Comparison of ENCODE assay signal across 8 cellular contexts in the genomic region with DNA sequence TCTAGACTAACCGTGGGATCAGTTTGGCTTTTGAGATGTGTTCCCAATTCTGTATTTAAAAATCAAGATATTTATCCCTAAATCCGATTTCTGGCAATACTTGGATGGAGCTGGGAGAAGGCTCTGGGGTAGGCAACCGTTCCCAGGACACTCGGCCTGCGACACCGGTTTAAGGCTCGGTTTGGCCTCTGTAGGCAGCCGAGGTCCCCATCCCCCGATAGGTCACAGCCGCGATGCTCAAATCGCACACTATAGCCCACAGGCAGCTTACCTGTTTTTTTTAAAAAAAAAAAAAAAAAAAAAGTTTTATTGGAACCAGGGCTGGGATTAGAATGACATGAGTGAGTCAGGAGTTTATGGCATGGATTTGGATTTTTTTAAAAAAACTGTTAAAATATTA. TPM values are rescaled to one million over a fixed set of nuclear protein-coding genes. Genes with fewer than 3 reads are reported as not detected.
DNase-seq lines count a peak whose midpoint lies in the region; ATAC-seq and TF ChIP-seq lines count a peak whose summit lies in the region.

No MANE protein-coding gene starts in this region.

- H3K4ac ChIP-seq in trophoblast cell (ENCODE audit: low read depth, low read length) = no peak overlapping the region

- no peak overlapping the region for H3K14ac ChIP-seq in trophoblast cell (ENCODE audit: low read length)

- H3K79me2 ChIP-seq in PC-3 (ENCODE audit: low read length) (peaks cover 22% of the 10 kb centered on the region), trophoblast cell (ENCODE audit: control insufficient read depth, insufficient read depth, low read length, poor library complexity) (peaks cover 7% of the 10 kb centered on the region)

- no peak overlapping the region for H2BK5ac ChIP-seq in trophoblast cell (ENCODE audit: low read depth, low read length, poor library complexity)

- no peaks in the 10 kb centered on the region for H3K9me3 ChIP-seq in PC-3 (ENCODE audit: low read length)
- H3K9me3 ChIP-seq in esophagus muscularis mucosa = no peaks in the 10 kb centered on the region
- no peaks in the 10 kb centered on the region for H3K9me3 ChIP-seq in trophoblast cell (ENCODE audit: insufficient read depth, low read depth, low read length)

- H3K79me1 ChIP-seq in trophoblast cell (ENCODE audit: low read length) = peaks cover 3% of the 10 kb centered on the region

- no peak overlapping the region for H3K27ac ChIP-seq in PC-3 (ENCODE audit: low read length)
- no peak overlapping the region for H3K27ac ChIP-seq in esophagus muscularis mucosa (replicated peaks in 1 of 4)
- H3K27ac ChIP-seq in trophoblast cell (ENCODE audit: low read depth, low read length) = no peak overlapping the region

- H3K9ac ChIP-seq in PC-3 (ENCODE audit: low read length) (peak overlapping the region; percentile 61), trophoblast cell (ENCODE audit: low read length) (no peak overlapping the region)

- H3K36me3 ChIP-seq in PC-3 (ENCODE audit: low read depth, low read length) = no peaks in the 10 kb centered on the region
- peaks cover 0 to 13% (median 0%) of the 10 kb centered on the region in 4 donors for H3K36me3 ChIP-seq in esophagus muscularis mucosa
- peaks cover 0 to 2% of the 10 kb centered on the region in 2 experiments for H3K36me3 ChIP-seq in trophoblast cell (ENCODE audit: control insufficient read depth in 1 of 2, insufficient read depth in 2 of 2, low read length in 2 of 2)

- H3K18ac ChIP-seq in trophoblast cell (ENCODE audit: low read length) = no peak overlapping the region

- CTCF ChIA-PET in PC-3 (lab: Charles Lee) = interaction anchor here (1.4 kb wide), 1 partner anchor 30 kb away, joined by 5 read pairs; a partner anchor contains a TSS

- 16% methylated on average over 8 of the region's 12 CpGs for WGBS in esophagus muscularis mucosa
- no CpG with 5 or more reads among the region's 12 CpGs for WGBS in trophoblast cell (ENCODE audit: extremely low coverage, insufficient coverage, insufficient read length)

- peak overlapping the region; percentile 95 for H2AFZ ChIP-seq in PC-3 (ENCODE audit: low read length)
- H2AFZ ChIP-seq in trophoblast cell (ENCODE audit: insufficient read depth, low read length, poor library complexity) = peak overlapping the region; percentile 87

- TF ChIP-seq POLR2A in esophagus muscularis mucosa (IDR thresholded peaks at IDR 0.05; ENCODE audit: low read depth) = no peak

- H3K4me1 ChIP-seq in PC-3 (ENCODE audit: insufficient read depth, low read length) (peaks cover 8% of the 10 kb centered on the region; the same call in 1 of the 2 replicates), esophagus muscularis mucosa (peaks cover 17 to 29% (median 18%) of the 10 kb centered on the region in 4 donors), trophoblast cell (ENCODE audit: control insufficient read depth in 1 of 2, insufficient read depth in 2 of 2, low read length in 2 of 2) (peaks cover 0 to 5% of the 10 kb centered on the region in 2 experiments)

- H3K9me2 ChIP-seq in PC-3 (replicated peaks; ENCODE audit: low read length) = no peaks in the 10 kb centered on the region

- H4K8ac ChIP-seq in trophoblast cell (ENCODE audit: low read depth, low read length) = peak overlapping the region; percentile 67

- no peak overlapping the region for H2AK5ac ChIP-seq in trophoblast cell (ENCODE audit: low read length)

- POLR2A ChIA-PET in PC-3 (lab: Charles Lee; ENCODE audit: unreplicated experiment) = interaction anchor here (0.7 kb wide), 1 partner anchor 585 kb away, joined by 8 read pairs; no protein-coding TSS in a partner anchor

- TF ChIP-seq CTCF in PC-3 (conservative IDR thresholded peaks at IDR 0.05; ENCODE audit: low read depth, low read length) (no peak), esophagus muscularis mucosa (IDR thresholded peaks at IDR 0.05) (no peak)

- no peak overlapping the region for H2BK12ac ChIP-seq in trophoblast cell (ENCODE audit: low read length)

- H3K23ac ChIP-seq in trophoblast cell (ENCODE audit: low read length) = no peak overlapping the region

- no TSS peak for BruUV-seq in PC-3 (replicated peaks; lab: Mats Ljungman, UMichigan)

- peak overlapping the region; percentile 86 for H3K4me3 ChIP-seq in PC-3 (ENCODE audit: low read length)
- H3K4me3 ChIP-seq in esophagus muscularis mucosa = peak overlapping the region; percentile 80 to 100 (median 89)
- H3K4me3 ChIP-seq in trophoblast cell (ENCODE audit: low read depth, low read length) = no peak overlapping the region

- no peaks in the 10 kb centered on the region for H3K27me3 ChIP-seq in PC-3 (ENCODE audit: low read length)
- no peaks in the 10 kb centered on the region for H3K27me3 ChIP-seq in esophagus muscularis mucosa
- H3K27me3 ChIP-seq in trophoblast cell (ENCODE audit: insufficient read depth, low read length) = peaks cover 3% of the 10 kb centered on the region

- H4K91ac ChIP-seq in trophoblast cell (ENCODE audit: low read depth, low read length) = no peak overlapping the region

- H4K12ac ChIP-seq in trophoblast cell (ENCODE audit: low read depth, low read length) = no peak overlapping the region

- intact Hi-C loops in PC-3 (cut with micrococcal nuclease) (no loop called here), esophagus muscularis mucosa (cut with DNase I) (no loop called here)

- no peak overlapping the region for H2BK120ac ChIP-seq in trophoblast cell (ENCODE audit: insufficient read depth, low read length, poor library complexity)

- DNase-seq in ELF-1 (ENCODE audit: low read depth, low spot score) (peak; percentile 14), PC-3 (no peak), esophagus muscularis mucosa (ENCODE audit: extremely low spot score) (no peak), trophoblast cell (no peak), medulla oblongata (ENCODE audit: extremely low spot score) (no peak), NCI-H2227 treated with DMSO at 0.1 percent for 48 hours (lab: John Stamatoyannopoulos, UW) (no peak), A172 (ENCODE audit: low spot score) (no peak), left lobe of liver (ENCODE audit: low spot score) (no peak)

- TF ChIP-seq EP300 in esophagus muscularis mucosa (IDR thresholded peaks at IDR 0.05) = no peak

- no peak for ATAC-seq in PC-3
- ATAC-seq in left lobe of liver = no peak

- H4K20me1 ChIP-seq in PC-3 (ENCODE audit: low read length) = no peaks in the 10 kb centered on the region

- no peaks in the 10 kb centered on the region for H3F3A ChIP-seq in PC-3 (ENCODE audit: low read length, unreplicated experiment)

- H3K4me2 ChIP-seq in PC-3 (ENCODE audit: low read length) = peak overlapping the region; percentile 89
- peak overlapping the region; percentile 76 for H3K4me2 ChIP-seq in trophoblast cell (ENCODE audit: low read length)

RNA-seq across cellular contexts. Expression of a gene that starts 0.7 kb away (rescaled TPM):
- 1.2 and 2.0 TPM in 2 replicates for total RNA-seq in PC-3 (2014; rRNA removed)
- total RNA-seq in esophagus muscularis mucosa = 10 to 100 TPM in 3 of 4 donors, 1 to 10 TPM in 1; 8.8 to 11.2 (median 10.7) TPM
- polyA plus RNA-seq in trophoblast cell (2013) = 11.5 and 12.3 TPM in 2 replicates
- 3.3 and 3.6 TPM in 2 replicates for total RNA-seq in A172 (2014; rRNA removed; shearing (Covaris generic))
- 3.1 TPM for total RNA-seq in left lobe of liver

RNA-seq across cellular contexts. Expression of a gene that starts 29.6 kb away (rescaled TPM):
- 167 and 177 TPM in 2 replicates for total RNA-seq in PC-3 (2014; rRNA removed)
- total RNA-seq in esophagus muscularis mucosa = 100 to 1,000 TPM; 220 to 321 (median 258) TPM
- 405 and 412 TPM in 2 replicates for polyA plus RNA-seq in trophoblast cell (2013)
- 638 and 718 TPM in 2 replicates for total RNA-seq in A172 (2014; rRNA removed; shearing (Covaris generic))
- total RNA-seq in left lobe of liver = 168 TPM

RNA-seq across cellular contexts. Expression of a gene that starts 29.8 kb away (rescaled TPM):
- total RNA-seq in PC-3 (2014; rRNA removed) = 2.4 and 7.3 TPM in 2 replicates
- 1 to 10 TPM; 3.1 to 8.3 (median 6.1) TPM for total RNA-seq in esophagus muscularis mucosa
- polyA plus RNA-seq in trophoblast cell (2013) = 20.0 and 22.1 TPM in 2 replicates
- 19.6 and 23.0 TPM in 2 replicates for total RNA-seq in A172 (2014; rRNA removed; shearing (Covaris generic))
- total RNA-seq in left lobe of liver = 2.6 TPM
